Comparison of ENCODE assay signal across 1 cellular context in the genomic region with DNA sequence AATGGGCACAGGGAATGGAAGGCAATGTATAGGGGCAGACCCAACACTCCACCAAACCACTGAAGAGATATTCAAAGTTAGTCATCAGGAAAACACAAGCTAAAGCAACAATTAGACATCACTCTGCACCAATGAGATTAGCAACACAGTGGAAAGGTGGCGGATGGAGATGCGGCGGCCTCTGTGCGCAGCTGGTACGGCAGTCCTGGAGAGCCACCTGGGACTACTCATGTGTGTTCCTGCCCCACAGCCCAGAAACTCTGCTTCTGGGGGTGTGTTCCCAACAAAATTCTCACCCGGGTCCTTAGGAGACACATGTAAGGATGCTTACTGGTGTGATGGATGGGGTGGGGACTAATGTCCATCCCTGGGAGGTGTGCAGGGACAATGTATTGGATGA.
TF ChIP-seq lines count a peak whose summit lies in the region.

No MANE protein-coding gene starts in this region.

TF ChIP-seq in WTC11, 78 proteins besides CTCF, POLR2A, EP300 and RAD21 (continued from another document):
- TF ChIP-seq, protein P1, sequence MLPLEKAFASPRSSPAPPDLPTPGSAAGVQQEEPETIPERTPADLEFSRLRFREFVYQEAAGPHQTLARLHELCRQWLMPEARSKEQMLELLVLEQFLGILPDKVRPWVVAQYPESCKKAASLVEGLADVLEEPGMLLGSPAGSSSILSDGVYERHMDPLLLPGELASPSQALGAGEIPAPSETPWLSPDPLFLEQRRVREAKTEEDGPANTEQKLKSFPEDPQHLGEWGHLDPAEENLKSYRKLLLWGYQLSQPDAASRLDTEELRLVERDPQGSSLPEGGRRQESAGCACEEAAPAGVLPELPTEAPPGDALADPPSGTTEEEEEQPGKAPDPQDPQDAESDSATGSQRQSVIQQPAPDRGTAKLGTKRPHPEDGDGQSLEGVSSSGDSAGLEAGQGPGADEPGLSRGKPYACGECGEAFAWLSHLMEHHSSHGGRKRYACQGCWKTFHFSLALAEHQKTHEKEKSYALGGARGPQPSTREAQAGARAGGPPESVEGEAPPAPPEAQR (CRISPR knock-in tag; IDR thresholded peaks at IDR 0.05): no peak
